22 cellular contexts compared by ENCODE assay signal in genomic region chr7:55642266-55642665, GRCh38.
"Had no signal": no experiment of that assay in that cellular context is flagged by ENCODE, and none has a peak within 500 bp of the region (broad histone marks: within the 10 kb centered on the region; RNA-seq: fewer than 3 reads in every experiment).

No MANE protein-coding gene starts in this region.

- H3K27ac ChIP-seq: adrenal gland, coronary artery, neural progenitor cell, stomach, suprapubic skin, transverse colon had no signal

- H3K27me3 ChIP-seq: adrenal gland, neural progenitor cell, sigmoid colon, suprapubic skin, transverse colon had no signal

- H3K4me2 ChIP-seq: neural progenitor cell, smooth muscle cell had no signal

- H3K36me3 ChIP-seq: adrenal gland, neural progenitor cell, sigmoid colon, stomach, suprapubic skin, transverse colon had no signal

- ATAC-seq: left lobe of liver; stimulated activated memory B cell treated with anti-CD40 and anti-IgM and Interleukin-4, amounts not matched to agents 10 μg/mL and 1 μg/mL and 100 μg/mL, for 72 hours had no signal

- DNase-seq: activated CD4-positive, alpha-beta T cell treated with anti-CD3 and anti-CD28 coated beads for 1 hour; activated CD8-positive, alpha-beta memory T cell treated with anti-CD3 and anti-CD28 coated beads for 24 hours; activated CD8-positive, alpha-beta memory T cell treated with anti-CD3 and anti-CD28 coated beads, Interleukin-2, amount 50 U/mL, for 4 hours; activated T-cell treated with anti-CD3 and anti-CD28 coated beads, Interleukin-2, amount 50 U/mL, for 24 hours; adrenal gland; cerebellar nuclear complex; endodermal cell; erythroblast; retina; sigmoid colon; stimulated activated CD4-positive, alpha-beta T cell treated with anti-CD3 and anti-CD28 coated beads, Interleukin-15, amount 100 ng/mL, for 24 hours; stomach; transverse colon had no signal

- H3K9ac ChIP-seq: neural progenitor cell had no signal

- H3K4me3 ChIP-seq: adrenal gland, coronary artery, lung, neural progenitor cell, sigmoid colon, smooth muscle cell, stomach, suprapubic skin, transverse colon had no signal

- H2AFZ ChIP-seq: neural progenitor cell had no signal

- H3K4me1 ChIP-seq: adrenal gland, neural progenitor cell, suprapubic skin had no signal

- FAIRE-seq: astrocyte, urothelium cell line had no signal

- H3K9me3 ChIP-seq: sigmoid colon, suprapubic skin, transverse colon had no signal
